Comparison of ENCODE assay signal across 18 cellular contexts in the genomic region with DNA sequence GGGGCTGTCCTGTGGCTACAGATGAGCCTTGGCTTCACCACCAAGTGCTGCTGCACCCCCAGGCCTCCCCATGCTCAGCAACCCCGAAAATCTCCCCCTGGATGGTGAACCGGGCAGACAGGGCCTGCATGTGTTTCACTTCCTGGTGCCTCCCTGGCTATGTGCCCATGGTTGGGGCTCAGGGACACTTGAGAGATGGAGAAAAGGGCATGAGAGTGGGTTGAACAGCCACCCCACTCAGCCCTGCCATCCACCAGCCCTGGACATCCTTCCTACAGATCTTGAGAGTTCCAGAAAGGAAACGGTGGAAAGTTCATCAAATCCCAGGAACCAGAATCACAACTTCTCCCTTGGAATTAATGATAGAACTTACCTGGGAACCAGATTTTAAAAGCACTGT.
A peak's percentile ranks its signal among the peaks of the same experiment; 100 is the strongest.
DNase-seq lines count a peak whose midpoint lies in the region; ATAC-seq and TF ChIP-seq lines count a peak whose summit lies in the region.
"Had no signal": no experiment of that assay in that cellular context is flagged by ENCODE, and none has a peak within 500 bp of the region (broad histone marks: within the 10 kb centered on the region; RNA-seq: fewer than 3 reads in every experiment).

No MANE protein-coding gene starts in this region.

- H3K9me3 ChIP-seq in esophagus muscularis mucosa (no peaks in the 10 kb centered on the region), sigmoid colon (no peaks in the 10 kb centered on the region)
- H3K9me3 ChIP-seq: BLaER1, HAP-1 had no signal

- DNase-seq in CD1c-positive myeloid dendritic cell (ENCODE audit: extremely low spot score) = peak; percentile 10
- peak; percentile 19 for DNase-seq in MV-4-11 (lab: John Stamatoyannopoulos, UW)
- DNase-seq in esophagus muscularis mucosa (ENCODE audit: extremely low spot score) = peak; percentile 90
- DNase-seq in sigmoid colon = peak; percentile 32
- no peak for DNase-seq in activated CD8-positive, alpha-beta memory T cell treated with anti-CD3 and anti-CD28 coated beads, Interleukin-2, amount 50 U/mL, for 48 hours
- DNase-seq: CD4-positive, alpha-beta T cell; CD8-positive, alpha-beta memory T cell; DMS 273 treated with DMSO at 0.1 percent for 48 hours; DMS79; EL; GDM1; HFFc6 had no signal

- H3K27me3 ChIP-seq in esophagus muscularis mucosa (no peaks in the 10 kb centered on the region), sigmoid colon (no peaks in the 10 kb centered on the region)

- H3K4me1 ChIP-seq in esophagus muscularis mucosa (no peaks in the 10 kb centered on the region), sigmoid colon (no peaks in the 10 kb centered on the region)

- intact Hi-C loops in esophagus muscularis mucosa (cut with DNase I) = no loop called here
- intact Hi-C loops in sigmoid colon (cut with DNase I) = no loop called here

- no peak for TF ChIP-seq CTCF in esophagus muscularis mucosa (IDR thresholded peaks at IDR 0.05)
- TF ChIP-seq CTCF in sigmoid colon (IDR thresholded peaks at IDR 0.05) = no peak

- no peak for TF ChIP-seq EP300 in esophagus muscularis mucosa (IDR thresholded peaks at IDR 0.05)
- TF ChIP-seq EP300 in sigmoid colon (IDR thresholded peaks at IDR 0.05) = no peak

- H3K4me3 ChIP-seq in esophagus muscularis mucosa = no peak overlapping the region
- no peak overlapping the region for H3K4me3 ChIP-seq in sigmoid colon
- H3K4me3 ChIP-seq: BLaER1, GM12878, GM23338, HAP-1 had no signal

- TF ChIP-seq POLR2A in esophagus muscularis mucosa (IDR thresholded peaks at IDR 0.05; ENCODE audit: low read depth) (no peak), sigmoid colon (IDR thresholded peaks at IDR 0.05) (no peak)

- ATAC-seq in GM21723 (IDR thresholded peaks at IDR 0.05; ENCODE audit: unreplicated experiment) = no peak
- ATAC-seq: GM12878, GM23338 had no signal

- H3K27ac ChIP-seq in esophagus muscularis mucosa (replicated peaks in 1 of 4) (no peak overlapping the region), sigmoid colon (no peak overlapping the region)
- H3K27ac ChIP-seq: BLaER1, C4-2B had no signal

- 83% methylated on average over 3 of the region's 3 CpGs for WGBS in esophagus muscularis mucosa
- WGBS in sigmoid colon, 2 donors = 67 to 85% methylated on average over 3 of the region's 3 CpGs

- H3K36me3 ChIP-seq in esophagus muscularis mucosa (no peaks in the 10 kb centered on the region), sigmoid colon (no peaks in the 10 kb centered on the region)
- H3K36me3 ChIP-seq: BLaER1, HAP-1 had no signal
